1 cellular context compared by ENCODE assay signal in genomic region chr17:13600475-13601316, GRCh38.
A peak's percentile ranks its signal among the peaks of the same experiment; 100 is the strongest.
TF ChIP-seq lines count a peak whose summit lies in the region.

No MANE protein-coding gene starts in this region.

TF ChIP-seq in K562, 482 proteins besides CTCF, POLR2A, EP300 and RAD21 (continued from another document and continues in another):
- TF ChIP-seq MGA (IDR thresholded peaks at IDR 0.05) (peak; percentile 40; the same call in 1 of the 2 replicates), SUPT5H (IDR thresholded peaks at IDR 0.05) (no peak), SNIP1 (IDR thresholded peaks at IDR 0.05; ENCODE audit: low read depth) (no peak), ZBTB2 (IDR thresholded peaks at IDR 0.05) (no peak), NFIC (IDR thresholded peaks at IDR 0.05) (peak; percentile 30), SREBF1 (IDR thresholded peaks at IDR 0.05; ENCODE audit: borderline replicate concordance, low read depth, low read length) (no peak), ZSCAN32 (CRISPR knock-in tag; IDR thresholded peaks at IDR 0.05) (no peak), ERF (CRISPR knock-in tag; IDR thresholded peaks at IDR 0.05) (no peak), CCNT2 (IDR thresholded peaks at IDR 0.05; ENCODE audit: borderline replicate concordance, extremely low read depth, insufficient read length, low read depth, low read length) (peak; percentile 12), ETV5 (CRISPR knock-in tag; IDR thresholded peaks at IDR 0.05; ENCODE audit: low read depth) (no peak), CTBP1 (IDR thresholded peaks at IDR 0.05; ENCODE audit: borderline replicate concordance) (peak; percentile 24; the same call in 1 of the 2 replicates), ZNF140 (CRISPR knock-in tag; IDR thresholded peaks at IDR 0.05) (no peak), NBN (IDR thresholded peaks at IDR 0.05; ENCODE audit: low read depth) (no peak), FOXA1 (IDR thresholded peaks at IDR 0.05; ENCODE audit: borderline replicate concordance) (no peak), SRSF9 (IDR thresholded peaks at IDR 0.05; ENCODE audit: borderline replicate concordance, low read depth, low read length) (no peak), L3MBTL2 (IDR thresholded peaks at IDR 0.05) (peak; percentile 75), ARHGAP35 (IDR thresholded peaks at IDR 0.05; ENCODE audit: partially characterized antibody) (peak; percentile 36), RBM14 (IDR thresholded peaks at IDR 0.05; ENCODE audit: borderline replicate concordance, insufficient read depth, low read depth, low read length) (0 out of 2 replicates have a peak, but pooled peaks have one; percentile 7), CREB1 (IDR thresholded peaks at IDR 0.05) (no peak), CREB1 (CRISPR knock-in tag; IDR thresholded peaks at IDR 0.05) (no peak), YBX1 (IDR thresholded peaks at IDR 0.05) (no peak), NFE2 (IDR thresholded peaks at IDR 0.05; ENCODE audit: low read depth) (no peak), ZNF217 (CRISPR knock-in tag; IDR thresholded peaks at IDR 0.05) (no peak), ZNF146 (CRISPR knock-in tag; IDR thresholded peaks at IDR 0.05; ENCODE audit: unreplicated experiment) (no peak), ZBTB33 (CRISPR knock-in tag; IDR thresholded peaks at IDR 0.05) (no peak), FOS (IDR thresholded peaks at IDR 0.05; ENCODE audit: extremely low read depth, insufficient read length) (no peak), MLLT1 (IDR thresholded peaks at IDR 0.05) (peak in 1 of 2 experiments; percentile 29; a peak in 1 of 4 replicates), TOE1 (IDR thresholded peaks at IDR 0.05; ENCODE audit: borderline replicate concordance) (no peak), TOE1 (CRISPR knock-in tag; IDR thresholded peaks at IDR 0.05; ENCODE audit: borderline replicate concordance, low read depth) (no peak), ZNF717 (CRISPR knock-in tag; IDR thresholded peaks at IDR 0.05) (no peak), CBX8 (IDR thresholded peaks at IDR 0.05; ENCODE audit: borderline replicate concordance, extremely low read depth, low read depth, low read length, poor library complexity, severe bottlenecking) (no peak), NR0B1 (IDR thresholded peaks at IDR 0.05; ENCODE audit: partially characterized antibody) (no peak), NRF1 (conservative IDR thresholded peaks at IDR 0.05 in 1 of 2, IDR thresholded peaks at IDR 0.05 in 1 of 2) (peak; percentile 4 to 29; a peak in 2 of 4 replicates), ZFX (CRISPR knock-in tag; IDR thresholded peaks at IDR 0.05) (peak; percentile 16; the same call in 1 of the 2 replicates), ZNF165 (CRISPR knock-in tag; IDR thresholded peaks at IDR 0.05; ENCODE audit: borderline replicate concordance) (no peak), PURB (CRISPR knock-in tag; IDR thresholded peaks at IDR 0.05; ENCODE audit: low read depth) (no peak), NR4A1 (CRISPR knock-in tag; IDR thresholded peaks at IDR 0.05) (no peak), NR4A1 (tag; IDR thresholded peaks at IDR 0.05) (no peak), ZNF76 (CRISPR knock-in tag; IDR thresholded peaks at IDR 0.05; ENCODE audit: borderline replicate concordance) (no peak)
- TF ChIP-seq, protein P1, sequence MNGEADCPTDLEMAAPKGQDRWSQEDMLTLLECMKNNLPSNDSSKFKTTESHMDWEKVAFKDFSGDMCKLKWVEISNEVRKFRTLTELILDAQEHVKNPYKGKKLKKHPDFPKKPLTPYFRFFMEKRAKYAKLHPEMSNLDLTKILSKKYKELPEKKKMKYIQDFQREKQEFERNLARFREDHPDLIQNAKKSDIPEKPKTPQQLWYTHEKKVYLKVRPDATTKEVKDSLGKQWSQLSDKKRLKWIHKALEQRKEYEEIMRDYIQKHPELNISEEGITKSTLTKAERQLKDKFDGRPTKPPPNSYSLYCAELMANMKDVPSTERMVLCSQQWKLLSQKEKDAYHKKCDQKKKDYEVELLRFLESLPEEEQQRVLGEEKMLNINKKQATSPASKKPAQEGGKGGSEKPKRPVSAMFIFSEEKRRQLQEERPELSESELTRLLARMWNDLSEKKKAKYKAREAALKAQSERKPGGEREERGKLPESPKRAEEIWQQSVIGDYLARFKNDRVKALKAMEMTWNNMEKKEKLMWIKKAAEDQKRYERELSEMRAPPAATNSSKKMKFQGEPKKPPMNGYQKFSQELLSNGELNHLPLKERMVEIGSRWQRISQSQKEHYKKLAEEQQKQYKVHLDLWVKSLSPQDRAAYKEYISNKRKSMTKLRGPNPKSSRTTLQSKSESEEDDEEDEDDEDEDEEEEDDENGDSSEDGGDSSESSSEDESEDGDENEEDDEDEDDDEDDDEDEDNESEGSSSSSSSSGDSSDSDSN (IDR thresholded peaks at IDR 0.05; ENCODE audit: borderline replicate concordance in 1 of 2, low read depth in 2 of 2, low read length in 2 of 2), result peak in 1 of 2 experiments; percentile 63; a peak in 1 of 4 replicates
- TF ChIP-seq, protein P2, sequence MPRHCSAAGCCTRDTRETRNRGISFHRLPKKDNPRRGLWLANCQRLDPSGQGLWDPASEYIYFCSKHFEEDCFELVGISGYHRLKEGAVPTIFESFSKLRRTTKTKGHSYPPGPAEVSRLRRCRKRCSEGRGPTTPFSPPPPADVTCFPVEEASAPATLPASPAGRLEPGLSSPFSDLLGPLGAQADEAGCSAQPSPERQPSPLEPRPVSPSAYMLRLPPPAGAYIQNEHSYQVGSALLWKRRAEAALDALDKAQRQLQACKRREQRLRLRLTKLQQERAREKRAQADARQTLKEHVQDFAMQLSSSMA (CRISPR knock-in tag; IDR thresholded peaks at IDR 0.05), result no peak
- TF ChIP-seq, protein P3, sequence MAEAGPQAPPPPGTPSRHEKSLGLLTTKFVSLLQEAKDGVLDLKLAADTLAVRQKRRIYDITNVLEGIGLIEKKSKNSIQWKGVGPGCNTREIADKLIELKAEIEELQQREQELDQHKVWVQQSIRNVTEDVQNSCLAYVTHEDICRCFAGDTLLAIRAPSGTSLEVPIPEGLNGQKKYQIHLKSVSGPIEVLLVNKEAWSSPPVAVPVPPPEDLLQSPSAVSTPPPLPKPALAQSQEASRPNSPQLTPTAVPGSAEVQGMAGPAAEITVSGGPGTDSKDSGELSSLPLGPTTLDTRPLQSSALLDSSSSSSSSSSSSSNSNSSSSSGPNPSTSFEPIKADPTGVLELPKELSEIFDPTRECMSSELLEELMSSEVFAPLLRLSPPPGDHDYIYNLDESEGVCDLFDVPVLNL (CRISPR knock-in tag; IDR thresholded peaks at IDR 0.05; ENCODE audit: low read depth), result no peak
